2 cellular contexts compared by ENCODE assay signal in genomic region chr20:52259295-52259694, GRCh38.
TF ChIP-seq lines count a peak whose summit lies in the region.

No MANE protein-coding gene starts in this region.

TF ChIP-seq in HepG2, 621 proteins besides CTCF, POLR2A, EP300 and RAD21 (continued from another document):
- TF ChIP-seq, protein P1, sequence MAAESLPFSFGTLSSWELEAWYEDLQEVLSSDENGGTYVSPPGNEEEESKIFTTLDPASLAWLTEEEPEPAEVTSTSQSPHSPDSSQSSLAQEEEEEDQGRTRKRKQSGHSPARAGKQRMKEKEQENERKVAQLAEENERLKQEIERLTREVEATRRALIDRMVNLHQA (CRISPR knock-in tag; IDR thresholded peaks at IDR 0.05) = no peak
- no peak for TF ChIP-seq LRRFIP1 (CRISPR knock-in tag; conservative IDR thresholded peaks at IDR 0.05)

TF ChIP-seq in SK-N-SH, 30 proteins besides CTCF, POLR2A, EP300 and RAD21 (continued from another document):
- TF ChIP-seq, protein P2, sequence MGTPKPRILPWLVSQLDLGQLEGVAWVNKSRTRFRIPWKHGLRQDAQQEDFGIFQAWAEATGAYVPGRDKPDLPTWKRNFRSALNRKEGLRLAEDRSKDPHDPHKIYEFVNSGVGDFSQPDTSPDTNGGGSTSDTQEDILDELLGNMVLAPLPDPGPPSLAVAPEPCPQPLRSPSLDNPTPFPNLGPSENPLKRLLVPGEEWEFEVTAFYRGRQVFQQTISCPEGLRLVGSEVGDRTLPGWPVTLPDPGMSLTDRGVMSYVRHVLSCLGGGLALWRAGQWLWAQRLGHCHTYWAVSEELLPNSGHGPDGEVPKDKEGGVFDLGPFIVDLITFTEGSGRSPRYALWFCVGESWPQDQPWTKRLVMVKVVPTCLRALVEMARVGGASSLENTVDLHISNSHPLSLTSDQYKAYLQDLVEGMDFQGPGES (IDR thresholded peaks at IDR 0.05; ENCODE audit: low read depth, low read length) = no peak
- TF ChIP-seq, protein P3, sequence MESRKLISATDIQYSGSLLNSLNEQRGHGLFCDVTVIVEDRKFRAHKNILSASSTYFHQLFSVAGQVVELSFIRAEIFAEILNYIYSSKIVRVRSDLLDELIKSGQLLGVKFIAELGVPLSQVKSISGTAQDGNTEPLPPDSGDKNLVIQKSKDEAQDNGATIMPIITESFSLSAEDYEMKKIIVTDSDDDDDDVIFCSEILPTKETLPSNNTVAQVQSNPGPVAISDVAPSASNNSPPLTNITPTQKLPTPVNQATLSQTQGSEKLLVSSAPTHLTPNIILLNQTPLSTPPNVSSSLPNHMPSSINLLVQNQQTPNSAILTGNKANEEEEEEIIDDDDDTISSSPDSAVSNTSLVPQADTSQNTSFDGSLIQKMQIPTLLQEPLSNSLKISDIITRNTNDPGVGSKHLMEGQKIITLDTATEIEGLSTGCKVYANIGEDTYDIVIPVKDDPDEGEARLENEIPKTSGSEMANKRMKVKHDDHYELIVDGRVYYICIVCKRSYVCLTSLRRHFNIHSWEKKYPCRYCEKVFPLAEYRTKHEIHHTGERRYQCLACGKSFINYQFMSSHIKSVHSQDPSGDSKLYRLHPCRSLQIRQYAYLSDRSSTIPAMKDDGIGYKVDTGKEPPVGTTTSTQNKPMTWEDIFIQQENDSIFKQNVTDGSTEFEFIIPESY (IDR thresholded peaks at IDR 0.05; ENCODE audit: borderline replicate concordance, low read depth) = no peak
- TF ChIP-seq USF1 (IDR thresholded peaks at IDR 0.05; ENCODE audit: borderline replicate concordance, low read depth) (no peak), RFX5 (IDR thresholded peaks at IDR 0.05; ENCODE audit: low read length) (no peak), TEAD4 (IDR thresholded peaks at IDR 0.05; ENCODE audit: borderline replicate concordance, insufficient read depth) (no peak), RCOR1 (IDR thresholded peaks at IDR 0.05; ENCODE audit: low read length) (peak; percentile 80; the same call in 1 of the 2 replicates), SMC3 (IDR thresholded peaks at IDR 0.05; ENCODE audit: low read depth, low read length) (no peak), MAX (IDR thresholded peaks at IDR 0.05; ENCODE audit: low read depth) (no peak), ELF1 (IDR thresholded peaks at IDR 0.05) (no peak), JUND (IDR thresholded peaks at IDR 0.05) (no peak), RXRA (IDR thresholded peaks at IDR 0.05; ENCODE audit: borderline replicate concordance, low read depth) (no peak), FOXJ3 (CRISPR knock-in tag; IDR thresholded peaks at IDR 0.05) (peak; percentile 69; the same call in 1 of the 2 replicates), TCF12 (IDR thresholded peaks at IDR 0.05) (peak; percentile 42; the same call in 1 of the 2 replicates), MEF2A (IDR thresholded peaks at IDR 0.05; ENCODE audit: borderline replicate concordance, low read depth) (no peak), POLR2AphosphoS5 (IDR thresholded peaks at IDR 0.05; ENCODE audit: low read depth, low read length) (no peak), GATA2 (CRISPR knock-in tag; IDR thresholded peaks at IDR 0.05) (peak; percentile 94), CHD2 (IDR thresholded peaks at IDR 0.05; ENCODE audit: low read length, partially characterized antibody) (peak; percentile 30), FOXM1 (IDR thresholded peaks at IDR 0.05; ENCODE audit: low read depth) (no peak), TAF1 (IDR thresholded peaks at IDR 0.05; ENCODE audit: borderline replicate concordance, low read depth, low read length) (no peak), FOSL2 (IDR thresholded peaks at IDR 0.05; ENCODE audit: borderline replicate concordance, low read depth) (no peak), NRF1 (IDR thresholded peaks at IDR 0.05; ENCODE audit: low read depth, low read length) (no peak), EZH2phosphoT487 (IDR thresholded peaks at IDR 0.05; ENCODE audit: borderline replicate concordance, low read depth) (no peak), YY1 (IDR thresholded peaks at IDR 0.05; ENCODE audit: low read depth) (no peak)
- TF ChIP-seq, protein P4, sequence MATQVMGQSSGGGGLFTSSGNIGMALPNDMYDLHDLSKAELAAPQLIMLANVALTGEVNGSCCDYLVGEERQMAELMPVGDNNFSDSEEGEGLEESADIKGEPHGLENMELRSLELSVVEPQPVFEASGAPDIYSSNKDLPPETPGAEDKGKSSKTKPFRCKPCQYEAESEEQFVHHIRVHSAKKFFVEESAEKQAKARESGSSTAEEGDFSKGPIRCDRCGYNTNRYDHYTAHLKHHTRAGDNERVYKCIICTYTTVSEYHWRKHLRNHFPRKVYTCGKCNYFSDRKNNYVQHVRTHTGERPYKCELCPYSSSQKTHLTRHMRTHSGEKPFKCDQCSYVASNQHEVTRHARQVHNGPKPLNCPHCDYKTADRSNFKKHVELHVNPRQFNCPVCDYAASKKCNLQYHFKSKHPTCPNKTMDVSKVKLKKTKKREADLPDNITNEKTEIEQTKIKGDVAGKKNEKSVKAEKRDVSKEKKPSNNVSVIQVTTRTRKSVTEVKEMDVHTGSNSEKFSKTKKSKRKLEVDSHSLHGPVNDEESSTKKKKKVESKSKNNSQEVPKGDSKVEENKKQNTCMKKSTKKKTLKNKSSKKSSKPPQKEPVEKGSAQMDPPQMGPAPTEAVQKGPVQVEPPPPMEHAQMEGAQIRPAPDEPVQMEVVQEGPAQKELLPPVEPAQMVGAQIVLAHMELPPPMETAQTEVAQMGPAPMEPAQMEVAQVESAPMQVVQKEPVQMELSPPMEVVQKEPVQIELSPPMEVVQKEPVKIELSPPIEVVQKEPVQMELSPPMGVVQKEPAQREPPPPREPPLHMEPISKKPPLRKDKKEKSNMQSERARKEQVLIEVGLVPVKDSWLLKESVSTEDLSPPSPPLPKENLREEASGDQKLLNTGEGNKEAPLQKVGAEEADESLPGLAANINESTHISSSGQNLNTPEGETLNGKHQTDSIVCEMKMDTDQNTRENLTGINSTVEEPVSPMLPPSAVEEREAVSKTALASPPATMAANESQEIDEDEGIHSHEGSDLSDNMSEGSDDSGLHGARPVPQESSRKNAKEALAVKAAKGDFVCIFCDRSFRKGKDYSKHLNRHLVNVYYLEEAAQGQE (IDR thresholded peaks at IDR 0.05; ENCODE audit: low read depth, low read length) = no peak
- TF ChIP-seq, protein P5, sequence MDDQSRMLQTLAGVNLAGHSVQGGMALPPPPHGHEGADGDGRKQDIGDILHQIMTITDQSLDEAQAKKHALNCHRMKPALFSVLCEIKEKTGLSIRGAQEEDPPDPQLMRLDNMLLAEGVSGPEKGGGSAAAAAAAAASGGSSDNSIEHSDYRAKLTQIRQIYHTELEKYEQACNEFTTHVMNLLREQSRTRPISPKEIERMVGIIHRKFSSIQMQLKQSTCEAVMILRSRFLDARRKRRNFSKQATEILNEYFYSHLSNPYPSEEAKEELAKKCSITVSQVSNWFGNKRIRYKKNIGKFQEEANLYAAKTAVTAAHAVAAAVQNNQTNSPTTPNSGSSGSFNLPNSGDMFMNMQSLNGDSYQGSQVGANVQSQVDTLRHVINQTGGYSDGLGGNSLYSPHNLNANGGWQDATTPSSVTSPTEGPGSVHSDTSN (IDR thresholded peaks at IDR 0.05) = no peak
